Comparison of ENCODE assay signal across 1 cellular context in the genomic region with DNA sequence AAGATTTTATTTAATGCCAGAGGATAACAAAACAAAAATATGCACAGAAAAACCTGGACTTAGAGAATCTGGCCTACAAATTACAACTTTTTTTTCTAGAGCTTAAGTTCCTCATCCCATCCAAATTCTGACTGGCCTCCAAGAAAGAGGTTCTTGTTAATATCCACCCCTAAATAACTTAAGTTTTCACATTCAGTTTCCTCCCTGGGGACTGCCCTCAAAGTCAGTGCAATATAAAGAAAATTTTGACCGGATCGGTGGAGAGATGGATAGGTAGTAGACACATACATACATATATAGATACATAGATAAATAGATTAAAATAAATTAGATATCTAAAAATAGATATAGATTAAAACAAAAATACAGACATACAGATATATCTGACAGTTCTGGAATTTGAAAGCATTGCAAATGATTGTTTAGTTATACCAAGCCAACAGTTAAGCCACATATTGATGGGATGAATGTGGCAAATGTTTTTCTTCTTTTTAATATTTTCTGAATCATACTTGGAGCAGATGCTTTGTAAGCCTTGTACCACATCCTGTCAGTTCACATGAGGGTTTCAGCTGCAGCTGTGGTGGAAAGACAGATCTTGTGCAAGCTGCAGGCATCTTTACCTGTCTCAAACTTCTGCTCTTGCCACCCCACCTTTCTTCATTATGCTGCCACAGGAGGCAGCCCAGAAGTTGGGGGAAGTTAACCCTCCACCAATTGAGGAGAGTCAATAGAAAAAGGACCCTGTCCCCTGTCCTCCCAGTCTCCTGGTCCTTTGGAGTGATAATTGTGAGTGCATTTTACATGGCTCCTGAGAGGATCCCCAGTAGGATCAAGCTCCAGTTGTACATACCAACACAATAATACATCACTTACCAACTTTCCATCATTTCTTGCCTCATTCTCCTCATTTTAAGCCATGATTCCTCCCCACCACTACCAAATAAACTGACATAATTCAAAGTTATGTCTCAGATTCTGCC.
TF ChIP-seq lines count a peak whose summit lies in the region.

No MANE protein-coding gene starts in this region.

TF ChIP-seq in SK-N-SH, 30 proteins besides CTCF, POLR2A, EP300 and RAD21 (continued from another document):
- TF ChIP-seq IRF3 (IDR thresholded peaks at IDR 0.05; ENCODE audit: low read depth, low read length), result no peak
- 0 out of 2 replicates have a peak, but pooled peaks have one; percentile 35 for TF ChIP-seq JUND (IDR thresholded peaks at IDR 0.05)
- TF ChIP-seq, protein P1, sequence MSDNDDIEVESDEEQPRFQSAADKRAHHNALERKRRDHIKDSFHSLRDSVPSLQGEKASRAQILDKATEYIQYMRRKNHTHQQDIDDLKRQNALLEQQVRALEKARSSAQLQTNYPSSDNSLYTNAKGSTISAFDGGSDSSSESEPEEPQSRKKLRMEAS (IDR thresholded peaks at IDR 0.05; ENCODE audit: low read depth), result peak; percentile 44; the same call in 1 of the 2 replicates
- TF ChIP-seq FOSL2 (IDR thresholded peaks at IDR 0.05; ENCODE audit: borderline replicate concordance, low read depth), result peak; percentile 56; the same call in 1 of the 2 replicates
- TF ChIP-seq TEAD4 (IDR thresholded peaks at IDR 0.05; ENCODE audit: borderline replicate concordance, insufficient read depth), result 0 out of 2 replicates have a peak, but pooled peaks have one; percentile 23
- no peak for TF ChIP-seq EZH2phosphoT487 (IDR thresholded peaks at IDR 0.05; ENCODE audit: borderline replicate concordance, low read depth)
- TF ChIP-seq, protein P2, sequence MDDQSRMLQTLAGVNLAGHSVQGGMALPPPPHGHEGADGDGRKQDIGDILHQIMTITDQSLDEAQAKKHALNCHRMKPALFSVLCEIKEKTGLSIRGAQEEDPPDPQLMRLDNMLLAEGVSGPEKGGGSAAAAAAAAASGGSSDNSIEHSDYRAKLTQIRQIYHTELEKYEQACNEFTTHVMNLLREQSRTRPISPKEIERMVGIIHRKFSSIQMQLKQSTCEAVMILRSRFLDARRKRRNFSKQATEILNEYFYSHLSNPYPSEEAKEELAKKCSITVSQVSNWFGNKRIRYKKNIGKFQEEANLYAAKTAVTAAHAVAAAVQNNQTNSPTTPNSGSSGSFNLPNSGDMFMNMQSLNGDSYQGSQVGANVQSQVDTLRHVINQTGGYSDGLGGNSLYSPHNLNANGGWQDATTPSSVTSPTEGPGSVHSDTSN (IDR thresholded peaks at IDR 0.05), result peak; percentile 53
- peak; percentile 90 for TF ChIP-seq TCF12 (IDR thresholded peaks at IDR 0.05)
